In the genomic region with DNA sequence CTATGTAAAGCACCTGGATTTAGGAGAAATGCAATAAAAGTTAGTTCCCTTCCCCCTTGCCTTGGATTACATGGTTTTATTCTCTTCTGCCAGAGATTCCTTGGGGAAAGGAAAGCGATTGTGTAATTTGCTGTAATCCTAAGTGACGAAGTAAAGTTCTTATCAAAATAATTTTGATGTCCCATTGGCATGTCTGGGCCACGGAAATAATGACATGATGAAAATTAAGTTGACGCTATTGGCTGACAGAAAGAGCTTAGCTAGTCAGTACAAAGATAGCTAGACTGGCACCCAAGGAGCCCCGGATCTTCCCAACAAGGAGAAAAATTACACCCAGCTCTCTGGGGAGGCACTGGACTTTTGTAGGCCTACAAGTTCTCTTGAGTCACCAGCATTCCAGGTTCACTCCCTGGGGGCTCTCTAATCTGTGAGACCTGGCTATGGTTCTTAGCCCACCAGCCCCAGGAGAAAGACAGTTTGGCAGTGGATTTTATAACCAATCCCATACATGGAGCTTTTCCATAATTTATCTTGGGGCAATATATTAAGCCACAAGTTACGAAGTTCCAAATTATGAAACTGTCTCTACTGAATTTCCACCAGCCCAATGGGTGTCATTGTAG, we compare ENCODE assay signal across 25 cellular contexts. TPM values are rescaled to one million over a fixed set of nuclear protein-coding genes. Genes with fewer than 3 reads are reported as not detected.
"Had no signal": no experiment of that assay in that cellular context is flagged by ENCODE, and none has a peak within 500 bp of the region (broad histone marks: within the 10 kb centered on the region; RNA-seq: fewer than 3 reads in every experiment).

No MANE protein-coding gene starts in this region.

- H3K4me1 ChIP-seq: left lung, parathyroid adenoma, tibial artery had no signal

- H3K4me3 ChIP-seq: cardiac muscle cell, left lung, mucosa of descending colon, tibial artery had no signal

- H3K36me3 ChIP-seq: cardiac muscle cell, left lung, tibial artery had no signal

- H2AFZ ChIP-seq: parathyroid adenoma had no signal

- FAIRE-seq: kidney had no signal

- H3K9me3 ChIP-seq: left lung, mucosa of descending colon, tibial artery had no signal

- H3K4me3 Mint-ChIP-seq: activated CD4-positive, alpha-beta memory T cell treated with anti-CD3 and anti-CD28 coated beads, Interleukin-2, amount 10 ng/mL, durations not matched to agents 7 days and 5 days; activated CD8-positive, alpha-beta memory T cell treated with anti-CD3 and anti-CD28 coated beads, Interleukin-2, amount 10 ng/mL, durations not matched to agents 7 days and 5 days; activated naive CD8-positive, alpha-beta T cell treated with anti-CD3 and anti-CD28 coated beads for 36 hours; effector memory CD8-positive, alpha-beta T cell; naive thymus-derived CD8-positive, alpha-beta T cell had no signal

- H3K4me1 Mint-ChIP-seq: activated CD4-positive, alpha-beta memory T cell treated with anti-CD3 and anti-CD28 coated beads, Interleukin-2, amount 10 ng/mL, durations not matched to agents 7 days and 5 days; activated CD8-positive, alpha-beta memory T cell treated with anti-CD3 and anti-CD28 coated beads, Interleukin-2, amount 10 ng/mL, durations not matched to agents 7 days and 5 days; activated naive CD8-positive, alpha-beta T cell treated with anti-CD3 and anti-CD28 coated beads for 36 hours; naive thymus-derived CD8-positive, alpha-beta T cell had no signal

- H3K9ac ChIP-seq: parathyroid adenoma had no signal

- H3K27me3 ChIP-seq: cardiac muscle cell, left lung had no signal

- H3K9me3 Mint-ChIP-seq: activated naive CD8-positive, alpha-beta T cell treated with anti-CD3 and anti-CD28 coated beads for 36 hours had no signal

- H3K27me3 Mint-ChIP-seq: activated CD4-positive, alpha-beta memory T cell treated with anti-CD3 and anti-CD28 coated beads, Interleukin-2, amount 10 ng/mL, durations not matched to agents 7 days and 5 days; activated CD8-positive, alpha-beta memory T cell treated with anti-CD3 and anti-CD28 coated beads, Interleukin-2, amount 10 ng/mL, durations not matched to agents 7 days and 5 days; activated naive CD8-positive, alpha-beta T cell treated with anti-CD3 and anti-CD28 coated beads for 36 hours; effector memory CD8-positive, alpha-beta T cell had no signal

- H3K27ac Mint-ChIP-seq: activated CD4-positive, alpha-beta memory T cell treated with anti-CD3 and anti-CD28 coated beads, Interleukin-2, amount 10 ng/mL, durations not matched to agents 7 days and 5 days; activated CD8-positive, alpha-beta memory T cell treated with anti-CD3 and anti-CD28 coated beads, Interleukin-2, amount 10 ng/mL, durations not matched to agents 7 days and 5 days; activated naive CD8-positive, alpha-beta T cell treated with anti-CD3 and anti-CD28 coated beads for 36 hours; effector memory CD8-positive, alpha-beta T cell; naive thymus-derived CD8-positive, alpha-beta T cell had no signal

- H3K27ac ChIP-seq: cardiac muscle cell, left lung, parathyroid adenoma, tibial artery had no signal

- ATAC-seq: activated CD8-positive, alpha-beta memory T cell treated with anti-CD3 and anti-CD28 coated beads, Interleukin-2, amount 10 ng/mL, durations not matched to agents 7 days and 5 days; effector memory CD8-positive, alpha-beta T cell; naive thymus-derived CD8-positive, alpha-beta T cell; stimulated activated naive CD8-positive, alpha-beta T cell treated with anti-CD3 and anti-CD28 coated beads, Interleukin-15, Interleukin-2, amounts not matched to agents 100 U/mL and 50 U/mL, for 24 hours had no signal

- DNase-seq: activated CD4-positive, alpha-beta memory T cell treated with anti-CD3 and anti-CD28 coated beads, Interleukin-2, amount 10 ng/mL, durations not matched to agents 7 days and 5 days; activated CD4-positive, alpha-beta T cell treated with anti-CD3 and anti-CD28 coated beads for 48 hours; activated CD4-positive, CD25-positive, alpha-beta regulatory T cell; activated CD8-positive, alpha-beta memory T cell treated with anti-CD3 and anti-CD28 coated beads, Interleukin-2, amount 10 ng/mL, durations not matched to agents 7 days and 5 days; activated naive CD8-positive, alpha-beta T cell treated with anti-CD3 and anti-CD28 coated beads for 36 hours; amniotic stem cell; effector memory CD8-positive, alpha-beta T cell; foreskin melanocyte; glutamatergic neuron; hypothalamus; kidney; left lung; naive thymus-derived CD8-positive, alpha-beta T cell; stimulated activated CD4-positive, alpha-beta T cell treated with anti-CD3 and anti-CD28 coated beads, Interleukin-2, amount 100 ng/mL, for 24 hours; stimulated activated naive CD8-positive, alpha-beta T cell treated with anti-CD3 and anti-CD28 coated beads, Interleukin-15, Interleukin-2, amounts not matched to agents 100 U/mL and 50 U/mL, for 24 hours; substantia nigra; T1000; tibial artery had no signal

- H3K36me3 Mint-ChIP-seq: activated CD8-positive, alpha-beta memory T cell treated with anti-CD3 and anti-CD28 coated beads, Interleukin-2, amount 10 ng/mL, durations not matched to agents 7 days and 5 days; activated naive CD8-positive, alpha-beta T cell treated with anti-CD3 and anti-CD28 coated beads for 36 hours; naive thymus-derived CD8-positive, alpha-beta T cell had no signal

RNA-seq across cellular contexts. Expression of gene FOXA2, which starts 59.9 kb away (rescaled TPM):
- total RNA-seq: activated CD4-positive, alpha-beta memory T cell treated with anti-CD3 and anti-CD28 coated beads, Interleukin-2, amount 10 ng/mL, durations not matched to agents 7 days and 5 days; activated CD8-positive, alpha-beta memory T cell treated with anti-CD3 and anti-CD28 coated beads, Interleukin-2, amount 10 ng/mL, durations not matched to agents 7 days and 5 days; activated naive CD8-positive, alpha-beta T cell treated with anti-CD3 and anti-CD28 coated beads for 36 hours; chondrocyte; dermis microvascular lymphatic vessel endothelial cell; fibroblast of lung; naive thymus-derived CD8-positive, alpha-beta T cell; T-helper 1 cell treated with Interleukin-12 subunit alpha and Interleukin-12 subunit beta and Interleukin-4 antibody, amounts not matched to agents 30 ng/mL and 1 ng/mL, for 36 hours had no signal
- polyA plus RNA-seq: cardiac muscle cell; fibroblast of lung; naive thymus-derived CD8-positive, alpha-beta T cell had no signal
